ENCODE assay signal across 16 cellular contexts in the genomic region with DNA sequence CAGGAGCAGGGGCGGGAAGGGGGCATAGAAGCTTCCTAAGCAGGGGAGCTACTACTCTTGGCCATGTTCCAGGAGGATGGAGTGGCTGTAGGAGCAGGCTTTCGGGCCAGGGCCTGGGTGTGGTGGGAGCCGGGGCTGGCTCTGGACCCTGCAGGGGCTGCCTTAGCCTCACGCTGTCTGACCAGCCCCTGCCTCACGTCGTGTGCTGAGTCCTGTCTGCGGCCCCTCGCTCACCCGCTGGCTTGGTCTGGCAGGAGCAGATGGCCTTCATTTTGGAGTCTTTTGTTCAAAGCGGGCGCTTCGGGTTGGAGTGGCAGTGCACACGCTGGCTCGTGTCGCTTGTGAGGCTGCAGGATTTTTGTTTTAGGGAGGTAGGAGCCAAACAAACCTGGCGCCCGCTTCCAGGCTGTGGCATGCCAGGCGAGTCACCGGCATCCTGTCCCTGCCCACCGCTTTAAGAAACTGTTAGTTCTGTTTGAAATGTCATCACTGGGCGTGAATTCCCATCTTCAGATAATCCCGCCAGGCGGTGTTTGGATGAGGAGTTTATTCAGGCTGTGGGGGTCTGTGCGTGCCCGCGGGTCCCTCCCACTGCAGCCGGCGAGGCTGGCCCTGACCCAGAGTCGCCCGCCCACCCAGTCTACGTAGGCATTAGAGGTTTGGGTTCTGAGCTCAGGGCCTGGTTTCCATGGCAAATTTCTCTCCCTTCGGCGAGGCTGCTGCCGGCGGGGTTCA.
A peak's percentile ranks its signal among the peaks of the same experiment; 100 is the strongest.
DNase-seq lines count a peak whose midpoint lies in the region; ATAC-seq and TF ChIP-seq lines count a peak whose summit lies in the region.
"Had no signal": no experiment of that assay in that cellular context is flagged by ENCODE, and none has a peak within 500 bp of the region (broad histone marks: within the 10 kb centered on the region; RNA-seq: fewer than 3 reads in every experiment).

No MANE protein-coding gene starts in this region.

- no peak for ATAC-seq in HG03354 (IDR thresholded peaks at IDR 0.05; ENCODE audit: poor library complexity, severe bottlenecking, unreplicated experiment)
- ATAC-seq in naive thymus-derived CD4-positive, alpha-beta T cell: no peak
- ATAC-seq: naive thymus-derived CD8-positive, alpha-beta T cell had no signal

- POLR2A ChIA-PET in RWPE1 (lab: Yijun Ruan, JAX; ENCODE audit: low non-redundant PET): no interaction called here
- POLR2A ChIA-PET in naive thymus-derived CD4-positive, alpha-beta T cell (lab: Charles Lee): no interaction called here

- peaks cover 0 to 23% (median 6%) of the 10 kb centered on the region in 11 donors for H3K9me3 Mint-ChIP-seq in naive thymus-derived CD4-positive, alpha-beta T cell

- H3K27ac Mint-ChIP-seq in naive thymus-derived CD4-positive, alpha-beta T cell: no peak overlapping the region
- H3K27ac Mint-ChIP-seq: H9 had no signal

- H3K36me3 ChIP-seq in naive thymus-derived CD4-positive, alpha-beta T cell (ENCODE audit: control insufficient read depth in 2 of 3, insufficient read depth in 3 of 3, low read length in 3 of 3): peaks cover 0 to 68% (median 4%) of the 10 kb centered on the region in 3 experiments

- no peak overlapping the region for H3K4me3 Mint-ChIP-seq in naive thymus-derived CD4-positive, alpha-beta T cell
- H3K4me3 Mint-ChIP-seq: H9; naive thymus-derived CD8-positive, alpha-beta T cell had no signal

- H3K4me1 ChIP-seq in naive thymus-derived CD4-positive, alpha-beta T cell (ENCODE audit: control insufficient read depth in 2 of 2, insufficient read depth in 2 of 2, low read length in 2 of 2): no peaks in the 10 kb centered on the region

- H3K27me3 Mint-ChIP-seq in naive thymus-derived CD4-positive, alpha-beta T cell: no peaks in the 10 kb centered on the region
- H3K27me3 Mint-ChIP-seq: naive thymus-derived CD8-positive, alpha-beta T cell had no signal

- peaks cover 0 to 8% (median 0%) of the 10 kb centered on the region in 3 experiments for H3K9me3 ChIP-seq in naive thymus-derived CD4-positive, alpha-beta T cell (ENCODE audit: control insufficient read depth in 2 of 3, low read length in 3 of 3)

- H3K4me3 ChIP-seq in epithelial cell of esophagus (ENCODE audit: low read length): no peak overlapping the region
- no peak overlapping the region for H3K4me3 ChIP-seq in naive thymus-derived CD4-positive, alpha-beta T cell (ENCODE audit: low read length)

- peaks cover 0 to 3% (median 0%) of the 10 kb centered on the region in 7 donors for H3K4me1 Mint-ChIP-seq in naive thymus-derived CD4-positive, alpha-beta T cell

- peak overlapping the region; percentile 28 for H3K27ac ChIP-seq in RWPE1
- no peak overlapping the region for H3K27ac ChIP-seq in naive thymus-derived CD4-positive, alpha-beta T cell (ENCODE audit: low read depth, low read length)
- H3K27ac ChIP-seq: 22Rv1, epithelial cell of prostate had no signal

- intact Hi-C loops in naive thymus-derived CD4-positive, alpha-beta T cell (cut with micrococcal nuclease): no loop called here

- H3K36me3 Mint-ChIP-seq in naive thymus-derived CD4-positive, alpha-beta T cell: peaks cover 23 to 52% (median 43%) of the 10 kb centered on the region in 5 donors

- CTCF ChIA-PET in RWPE1 (lab: Yijun Ruan, JAX): interaction anchor here (0.6 kb wide), 1 partner anchor 248 kb away, joined by 3 read pairs; no protein-coding TSS in a partner anchor
- CTCF ChIA-PET in naive thymus-derived CD4-positive, alpha-beta T cell (lab: Charles Lee): no interaction called here

- DNase-seq in DMS 273 (lab: John Stamatoyannopoulos, UW; ENCODE audit: unreplicated experiment) (peak; percentile 74), DMS 273 treated with DMSO at 0.1 percent for 48 hours (lab: John Stamatoyannopoulos, UW) (no peak), RWPE1 (ENCODE audit: low spot score) (no peak), epithelial cell of esophagus (ENCODE audit: low read depth) (peak; percentile 23), superior temporal gyrus (ENCODE audit: extremely low spot score) (peak; percentile 42)
- no peak for DNase-seq in naive thymus-derived CD4-positive, alpha-beta T cell
- no peak for DNase-seq in activated effector memory CD4-positive, alpha-beta T cell treated with anti-CD3 and anti-CD28 coated beads, Interleukin-2, amount 50 U/mL, for 16 hours
- DNase-seq: activated naive CD4-positive, alpha-beta T cell treated with Interleukin-2 at 50 U/mL for 16 hours; MM.1S; naive thymus-derived CD8-positive, alpha-beta T cell; NCI-H226; stimulated activated naive CD4-positive, alpha-beta T cell treated with Interleukin-2 at 50 U/mL for 16 hours had no signal

- no peak for TF ChIP-seq CTCF in RWPE1 (conservative IDR thresholded peaks at IDR 0.05; ENCODE audit: low read depth)
- no peak for TF ChIP-seq CTCF in epithelial cell of esophagus (IDR thresholded peaks at IDR 0.05; ENCODE audit: insufficient read depth, low read depth, low read length, missing control alignments)

- H3K27me3 ChIP-seq in naive thymus-derived CD4-positive, alpha-beta T cell (ENCODE audit: control insufficient read depth in 2 of 2, insufficient read depth in 2 of 2, low read length in 2 of 2): no peaks in the 10 kb centered on the region

Comparison
In these comparisons a context has a peak if more than half of its experiments do, and no peak if none do; other contexts are left out.
1. DNase-seq: peak in DMS 273 (single experiment), epithelial cell of esophagus (single experiment) and superior temporal gyrus (single experiment); none in DMS 273 treated with DMSO at 0.1 percent for 48 hours (single experiment), RWPE1 (single experiment), naive thymus-derived CD4-positive, alpha-beta T cell (0 of 9) and activated effector memory CD4-positive, alpha-beta T cell treated with anti-CD3 and anti-CD28 coated beads, Interleukin-2, amount 50 U/mL, for 16 hours (single experiment).